ENCODE assay signal across 24 cellular contexts in genomic region chr22:20783300-20783673, GRCh38. TPM values are rescaled to one million over a fixed set of nuclear protein-coding genes. Genes with fewer than 3 reads are reported as not detected.
DNase-seq lines count a peak whose midpoint lies in the region; ATAC-seq and TF ChIP-seq lines count a peak whose summit lies in the region.
"Had no signal": no experiment of that assay in that cellular context is flagged by ENCODE, and none has a peak within 500 bp of the region (broad histone marks: within the 10 kb centered on the region; RNA-seq: fewer than 3 reads in every experiment).

No MANE protein-coding gene starts in this region.

- no peak overlapping the region for H2BK120ac ChIP-seq in mesenchymal stem cell (ENCODE audit: low read depth, low read length)

- H3K4me2 ChIP-seq in Karpas-422 (ENCODE audit: low read depth, low read length, poor library complexity, severe bottlenecking) (peak overlapping the region; percentile 62), mesenchymal stem cell (ENCODE audit: low read length, poor library complexity, severe bottlenecking) (no peak overlapping the region)
- H3K4me2 ChIP-seq: PC-9 had no signal

- no peak overlapping the region for H2BK12ac ChIP-seq in mesenchymal stem cell (ENCODE audit: low read length in 2 of 2)

- WGBS in mesenchymal stem cell, result 100% methylated on average over 1 of the region's 3 CpGs
- 87 to 100% methylated on average over 3 of the region's 3 CpGs for WGBS in gastroesophageal sphincter (ENCODE audit: low coverage in 1 of 2), 2 donors

- H2AK5ac ChIP-seq in mesenchymal stem cell (ENCODE audit: low read length, severe bottlenecking), result no peak overlapping the region

- no peaks in the 10 kb centered on the region for H3K27me3 ChIP-seq in ACC112 (ENCODE audit: insufficient read depth, low read length)
- no peaks in the 10 kb centered on the region for H3K27me3 ChIP-seq in Karpas-422 (ENCODE audit: low read length)
- H3K27me3 ChIP-seq in brain microvascular endothelial cell (replicated peaks), result no peaks in the 10 kb centered on the region
- H3K27me3 ChIP-seq in mesenchymal stem cell (ENCODE audit: control insufficient read depth in 1 of 2, insufficient read depth in 1 of 2, low read length in 2 of 2), result no peaks in the 10 kb centered on the region
- H3K27me3 ChIP-seq in gastroesophageal sphincter, result no peaks in the 10 kb centered on the region
- H3K27me3 ChIP-seq: SJSA1 had no signal

- H3K23ac ChIP-seq in mesenchymal stem cell (ENCODE audit: low read length in 2 of 2), result no peak overlapping the region

- H2BK15ac ChIP-seq in mesenchymal stem cell (ENCODE audit: low read depth, poor library complexity, severe bottlenecking), result no peak overlapping the region

- H3K14ac ChIP-seq in mesenchymal stem cell (ENCODE audit: low read length in 2 of 2), result no peak overlapping the region

- peaks cover 7% of the 10 kb centered on the region; the same call in 1 of the 2 replicates for H4K20me1 ChIP-seq in Karpas-422 (ENCODE audit: insufficient read depth, low read depth, low read length)

- H3K4ac ChIP-seq in mesenchymal stem cell (ENCODE audit: low read depth in 1 of 2, low read length in 2 of 2), result no peak overlapping the region

- H2AFZ ChIP-seq in ACC112 (ENCODE audit: low read length, unreplicated experiment) (no peak overlapping the region), Karpas-422 (ENCODE audit: low read length) (no peak overlapping the region), mesenchymal stem cell (ENCODE audit: low read depth, low read length) (no peak overlapping the region)
- H2AFZ ChIP-seq: PC-9 had no signal

- H2BK5ac ChIP-seq in mesenchymal stem cell (ENCODE audit: low read depth, low read length, poor library complexity, severe bottlenecking), result no peak overlapping the region

- no peaks in the 10 kb centered on the region for H3K27me3 Mint-ChIP-seq in activated T-helper 2 cell treated with anti-CD3 and anti-CD28 coated beads, Interferon-gamma antibody, Interleukin-2, Interleukin-4, amounts not matched to agents 10 μg/mL and 5 μg/mL and 100 μg/mL, durations not matched to agents 14 hours and 24 hours and 36 hours (ENCODE audit: low read depth)
- H3K27me3 Mint-ChIP-seq: CD4-positive, alpha-beta memory T cell had no signal

- intact Hi-C loops in activated T-helper 2 cell treated with anti-CD3 and anti-CD28 coated beads, Interferon-gamma antibody, Interleukin-2, Interleukin-4, amounts not matched to agents 10 μg/mL and 5 μg/mL and 100 μg/mL, durations not matched to agents 14 hours and 24 hours and 36 hours (cut with micrococcal nuclease), result loop anchor here (10.0 kb wide), 1 partner anchor 72 kb away; the partner anchor contains the start of genes PI4KA and SNAP29

- TF ChIP-seq EP300 in gastroesophageal sphincter (IDR thresholded peaks at IDR 0.05), result no peak

- no peak overlapping the region for H3K4me3 ChIP-seq in ACC112 (ENCODE audit: low read depth, low read length)
- no peak overlapping the region for H3K4me3 ChIP-seq in Karpas-422 (ENCODE audit: low read length)
- H3K4me3 ChIP-seq in brain microvascular endothelial cell (ENCODE audit: low read depth, low read length), result no peak overlapping the region
- no peak overlapping the region for H3K4me3 ChIP-seq in mesenchymal stem cell (ENCODE audit: insufficient read depth in 1 of 2, low read depth in 1 of 2, low read length in 2 of 2)
- no peak overlapping the region for H3K4me3 ChIP-seq in gastroesophageal sphincter
- H3K4me3 ChIP-seq: PC-9, SJSA1 had no signal

- TF ChIP-seq CTCF in brain microvascular endothelial cell (IDR thresholded peaks at IDR 0.05; ENCODE audit: low read depth, low read length, missing control alignments) (no peak), gastroesophageal sphincter (IDR thresholded peaks at IDR 0.05) (no peak)

- H3K27ac Mint-ChIP-seq in activated T-helper 2 cell treated with anti-CD3 and anti-CD28 coated beads, Interferon-gamma antibody, Interleukin-2, Interleukin-4, amounts not matched to agents 10 μg/mL and 5 μg/mL and 100 μg/mL, durations not matched to agents 14 hours and 24 hours and 36 hours, result no peak overlapping the region

- H3K27ac ChIP-seq in ACC112 (ENCODE audit: low read depth, low read length) (peak overlapping the region; percentile 91), Karpas-422 (ENCODE audit: low read length) (peak overlapping the region; percentile 50; the same call in 1 of the 2 replicates), brain microvascular endothelial cell (peak overlapping the region; percentile 79), mesenchymal stem cell (ENCODE audit: low read length, poor library complexity, severe bottlenecking) (no peak overlapping the region), gastroesophageal sphincter (no peak overlapping the region)
- H3K27ac ChIP-seq: 22Rv1, HL-60, PC-9, SJSA1 had no signal

- H4K8ac ChIP-seq in mesenchymal stem cell (ENCODE audit: low read length), result no peak overlapping the region

- no peaks in the 10 kb centered on the region for H3K36me3 ChIP-seq in ACC112 (ENCODE audit: insufficient read depth, low read length)
- no peaks in the 10 kb centered on the region; the same call in 1 of the 2 replicates for H3K36me3 ChIP-seq in Karpas-422 (ENCODE audit: insufficient read depth, low read length)
- peaks cover 27% of the 10 kb centered on the region for H3K36me3 ChIP-seq in brain microvascular endothelial cell (replicated peaks)
- peaks cover 40 to 53% of the 10 kb centered on the region in 2 experiments for H3K36me3 ChIP-seq in mesenchymal stem cell (ENCODE audit: control insufficient read depth in 1 of 2, insufficient read depth in 2 of 2, low read depth in 1 of 2, low read length in 2 of 2)
- peaks cover 0 to 82% of the 10 kb centered on the region in 2 donors for H3K36me3 ChIP-seq in gastroesophageal sphincter

- H3K18ac ChIP-seq in mesenchymal stem cell (ENCODE audit: low read depth in 1 of 2, low read length in 2 of 2), result no peak overlapping the region

- peaks cover 34% of the 10 kb centered on the region for H3K4me1 Mint-ChIP-seq in activated T-helper 2 cell treated with anti-CD3 and anti-CD28 coated beads, Interferon-gamma antibody, Interleukin-2, Interleukin-4, amounts not matched to agents 10 μg/mL and 5 μg/mL and 100 μg/mL, durations not matched to agents 14 hours and 24 hours and 36 hours (ENCODE audit: low read depth)

- H3K9me3 ChIP-seq in Karpas-422 (ENCODE audit: low read length) (no peaks in the 10 kb centered on the region), mesenchymal stem cell (ENCODE audit: control insufficient read depth, low read length) (no peaks in the 10 kb centered on the region), gastroesophageal sphincter (no peaks in the 10 kb centered on the region)
- H3K9me3 ChIP-seq: Caco-2, SJSA1 had no signal

- H3K79me2 ChIP-seq in ACC112 (ENCODE audit: control insufficient read depth, insufficient read depth, low read length, unreplicated experiment), result no peaks in the 10 kb centered on the region
- H3K79me2 ChIP-seq in Karpas-422 (ENCODE audit: low read length), result no peaks in the 10 kb centered on the region; the same call in 1 of the 2 replicates

- peaks cover 2% of the 10 kb centered on the region for H3K79me1 ChIP-seq in mesenchymal stem cell (replicated peaks; ENCODE audit: low read length, poor library complexity, severe bottlenecking)

- H3K4me3 Mint-ChIP-seq in activated T-helper 2 cell treated with anti-CD3 and anti-CD28 coated beads, Interferon-gamma antibody, Interleukin-2, Interleukin-4, amounts not matched to agents 10 μg/mL and 5 μg/mL and 100 μg/mL, durations not matched to agents 14 hours and 24 hours and 36 hours (ENCODE audit: low read depth), result no peak overlapping the region
- H3K4me3 Mint-ChIP-seq: CD4-positive, alpha-beta memory T cell had no signal

- no peaks in the 10 kb centered on the region for H3K9me3 Mint-ChIP-seq in activated T-helper 2 cell treated with anti-CD3 and anti-CD28 coated beads, Interferon-gamma antibody, Interleukin-2, Interleukin-4, amounts not matched to agents 10 μg/mL and 5 μg/mL and 100 μg/mL, durations not matched to agents 14 hours and 24 hours and 36 hours

- no peak for TF ChIP-seq POLR2A in gastroesophageal sphincter (IDR thresholded peaks at IDR 0.05)

- no peak overlapping the region for H4K91ac ChIP-seq in mesenchymal stem cell (ENCODE audit: low read length)

- H3K4me1 ChIP-seq in ACC112 (ENCODE audit: control insufficient read depth, insufficient read depth, low read length, unreplicated experiment) (peaks cover 34% of the 10 kb centered on the region), Karpas-422 (ENCODE audit: low read length) (peaks cover 22% of the 10 kb centered on the region), mesenchymal stem cell (ENCODE audit: control insufficient read depth, insufficient read depth, low read depth, low read length) (peaks cover 2% of the 10 kb centered on the region), gastroesophageal sphincter (no peaks in the 10 kb centered on the region)

- no peak overlapping the region for H3K9ac ChIP-seq in Karpas-422 (ENCODE audit: low read length)
- peak overlapping the region; percentile 26 for H3K9ac ChIP-seq in mesenchymal stem cell (ENCODE audit: low read length)

- no peaks in the 10 kb centered on the region for H3K9me2 ChIP-seq in Karpas-422 (replicated peaks; ENCODE audit: insufficient read depth, low read length)

- in situ Hi-C loops in brain microvascular endothelial cell (cut with HindIII; ENCODE audit: low pct_ligation_motif_present, low sequenced_read_pairs), result no loop called here

- no peak for ATAC-seq in gastroesophageal sphincter
- ATAC-seq: Right ventricle myocardium inferior had no signal

- peaks cover 28% of the 10 kb centered on the region for H3K36me3 Mint-ChIP-seq in activated T-helper 2 cell treated with anti-CD3 and anti-CD28 coated beads, Interferon-gamma antibody, Interleukin-2, Interleukin-4, amounts not matched to agents 10 μg/mL and 5 μg/mL and 100 μg/mL, durations not matched to agents 14 hours and 24 hours and 36 hours (ENCODE audit: low read depth)

- DNase-seq in Karpas-422, result no peak
- no peak for DNase-seq in brain microvascular endothelial cell
- no peak for DNase-seq in mesenchymal stem cell
- no peak for DNase-seq in H4 (ENCODE audit: low spot score)
- no peak for DNase-seq in NK-92 treated with Interleukin-12 subunit alpha and Interleukin-12 subunit beta, amount 100 ng/mL, for 24 hours (lab: John Stamatoyannopoulos, UW)
- no peak for DNase-seq in activated T-helper 2 cell treated with anti-CD3 and anti-CD28 coated beads, Interferon-gamma antibody, Interleukin-2, Interleukin-4, amounts not matched to agents 10 μg/mL and 5 μg/mL and 100 μg/mL, durations not matched to agents 14 hours and 24 hours and 36 hours (ENCODE audit: low spot score)
- DNase-seq: Caco-2; CD4-positive, alpha-beta memory T cell; MV-4-11; NCI-H1105; NCI-H1436 treated with DMSO at 0.1 percent for 48 hours; NCI-H187 treated with DMSO at 0.1 percent for 48 hours; NCI-H446; NCI-H524 treated with DMSO at 0.1 percent for 48 hours; NCI-H774; PC-9 had no signal

RNA-seq across cellular contexts. Expression of gene SERPIND1, which starts 9.4 kb away (rescaled TPM):
- total RNA-seq in Karpas-422 (2014; rRNA removed; shearing (Covaris generic); ENCODE audit: low replicate concordance), result not detected in 2 replicates
- 0.06 TPM for polyA plus RNA-seq in mesenchymal stem cell (2013, experiment 1 of 2)
- 0.05 TPM for polyA plus RNA-seq in mesenchymal stem cell (2013, experiment 2 of 2)
- under 1 TPM in 1 of 4 donors, not detected in 3; 0.15 TPM for total RNA-seq in gastroesophageal sphincter
- not detected in 2 replicates for total RNA-seq in H4 (2014; rRNA removed; shearing (Covaris generic))
- total RNA-seq in activated T-helper 2 cell treated with anti-CD3 and anti-CD28 coated beads, Interferon-gamma antibody, Interleukin-2, Interleukin-4, amounts not matched to agents 10 μg/mL and 5 μg/mL and 100 μg/mL, durations not matched to agents 14 hours and 24 hours and 36 hours, result not detected in 2 replicates
- total RNA-seq: CD4-positive, alpha-beta memory T cell; MCF 10A; PC-9; Right ventricle myocardium inferior; SJSA1 had no signal
- polyA plus RNA-seq: BJ had no signal

Comparison
In these comparisons a context has a peak if more than half of its experiments do, and no peak if none do; other contexts are left out.
1. H3K27ac ChIP-seq: peak in ACC112 (single experiment), Karpas-422 (single experiment) and brain microvascular endothelial cell (single experiment); none in mesenchymal stem cell (single experiment) and gastroesophageal sphincter (0 of 4).